8 cellular contexts compared by ENCODE assay signal in genomic region chr17:45410144-45411091, GRCh38. TPM values are rescaled to one million over a fixed set of nuclear protein-coding genes. Genes with fewer than 3 reads are reported as not detected.
DNase-seq lines count a peak whose midpoint lies in the region; ATAC-seq and TF ChIP-seq lines count a peak whose summit lies in the region.

No MANE protein-coding gene starts in this region.

- POLR2A ChIA-PET in HEK293T (lab: Yijun Ruan, JAX): interaction anchor here (1.7 kb wide), 1 partner anchor 12 kb away, joined by 5 read pairs; no protein-coding TSS in a partner anchor

- in situ Hi-C loops in HAP-1 (cut with MboI; ENCODE audit: low sequenced_read_pairs): no loop called here

- H3K27me3 ChIP-seq in esophagus (ENCODE audit: control insufficient read depth in 1 of 2, insufficient read depth in 2 of 2, low read length in 2 of 2) (no peaks in the 10 kb centered on the region), HAP-1 (ENCODE audit: low read depth) (no peaks in the 10 kb centered on the region)

- peak; percentile 51 to 60 for DNase-seq in activated CD4-positive, alpha-beta T cell treated with anti-CD3 and anti-CD28 coated beads for 4 hours
- DNase-seq in stimulated activated CD4-positive, alpha-beta T cell treated with anti-CD3 and anti-CD28 coated beads, Interleukin-1b, Interleukin-23, amount 100 ng/mL, for 1 hour (ENCODE audit: low read depth in 2 of 2): peak; percentile 23 to 36
- DNase-seq in HEK293T (ENCODE audit: extremely low spot score) (no peak), HAP-1 (ENCODE audit: low spot score in 2 of 2) (no peak), epidermal melanocyte (ENCODE audit: insufficient read length, low spot score) (no peak), NCI-H446 treated with DMSO at 0.1 percent for 48 hours (lab: John Stamatoyannopoulos, UW) (no peak)

- peak; percentile 51 for ATAC-seq in HG03095 (IDR thresholded peaks at IDR 0.05; ENCODE audit: unreplicated experiment)

- H3K36me3 ChIP-seq in esophagus (ENCODE audit: control insufficient read depth in 2 of 2, insufficient read depth in 2 of 2, low read length in 1 of 2) (peaks cover 0 to 9% of the 10 kb centered on the region in 2 donors), HAP-1 (replicated peaks) (no peaks in the 10 kb centered on the region)

- H3K27ac ChIP-seq in esophagus (ENCODE audit: low read depth in 2 of 2, low read length in 1 of 2): peak overlapping the region; percentile 64 to 87

- H3K9me3 ChIP-seq in esophagus (ENCODE audit: control insufficient read depth in 2 of 2, insufficient read depth in 1 of 2, low read depth in 1 of 2, low read length in 1 of 2): no peaks in the 10 kb centered on the region
- no peaks in the 10 kb centered on the region for H3K9me3 ChIP-seq in HAP-1

- 72 to 73% methylated on average over 24 of the region's 24 CpGs for WGBS in esophagus, 2 donors

- CTCF ChIA-PET in HEK293T (lab: Yijun Ruan, JAX): no interaction called here

- H3K4me3 ChIP-seq in esophagus (ENCODE audit: low read depth in 1 of 2, low read length in 2 of 2) (peak overlapping the region; percentile 35 to 45), HAP-1 (no peak overlapping the region)

- H3K4me1 ChIP-seq in esophagus (ENCODE audit: control insufficient read depth in 2 of 2, insufficient read depth in 2 of 2, low read length in 1 of 2) (peaks cover 17 to 28% of the 10 kb centered on the region in 2 donors), HAP-1 (no peaks in the 10 kb centered on the region)

TF ChIP-seq in HEK293T, 16 proteins besides CTCF, POLR2A, EP300 and RAD21:
- TF ChIP-seq ELF4 (IDR thresholded peaks at IDR 0.05) (no peak), FOXK2 (IDR thresholded peaks at IDR 0.05) (no peak), SP1 (IDR thresholded peaks at IDR 0.05) (no peak), ARNT (IDR thresholded peaks at IDR 0.05) (no peak), BHLHE40 (IDR thresholded peaks at IDR 0.05; ENCODE audit: borderline replicate concordance) (no peak), TARDBP (IDR thresholded peaks at IDR 0.05) (no peak)
TF ChIP-seq in HEK293T: peak in this region for 0.

RNA-seq across cellular contexts. Expression of gene ARHGAP27, which starts 22.3 kb away (rescaled TPM):
- 100 to 1,000 TPM in 1 of 2 donors, 10 to 100 TPM in 1; 100.0 to 211 TPM for polyA plus RNA-seq in esophagus

Comparison
In these comparisons a context has a peak if more than half of its experiments do, and no peak if none do; other contexts are left out.
1. DNase-seq: peak in activated CD4-positive, alpha-beta T cell treated with anti-CD3 and anti-CD28 coated beads for 4 hours (2 of 2) and stimulated activated CD4-positive, alpha-beta T cell treated with anti-CD3 and anti-CD28 coated beads, Interleukin-1b, Interleukin-23, amount 100 ng/mL, for 1 hour (2 of 2); none in HEK293T (single experiment), HAP-1 (0 of 2), epidermal melanocyte (single experiment) and NCI-H446 treated with DMSO at 0.1 percent for 48 hours (single experiment).